13 cellular contexts compared by ENCODE assay signal in the genomic region with DNA sequence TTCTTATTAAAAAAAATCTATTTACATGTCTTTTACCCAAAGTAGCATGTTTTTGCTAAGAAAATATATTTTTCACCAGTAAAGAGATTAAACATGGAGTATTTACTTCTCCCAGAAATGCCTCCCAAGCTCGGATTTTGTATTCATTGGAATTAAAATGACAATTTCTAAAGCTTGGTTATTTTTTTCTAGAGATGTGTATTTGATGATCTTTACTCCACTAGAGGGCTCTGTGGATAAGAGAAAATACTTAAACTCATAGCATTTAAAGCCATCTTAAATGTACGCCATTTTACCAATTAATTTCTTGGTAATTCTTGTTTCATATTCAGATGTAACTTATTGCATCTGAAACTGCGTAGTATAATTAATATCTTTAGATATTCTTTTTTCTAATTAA.
A peak's percentile ranks its signal among the peaks of the same experiment; 100 is the strongest.
DNase-seq lines count a peak whose midpoint lies in the region; ATAC-seq and TF ChIP-seq lines count a peak whose summit lies in the region.
"Had no signal": no experiment of that assay in that cellular context is flagged by ENCODE, and none has a peak within 500 bp of the region (broad histone marks: within the 10 kb centered on the region; RNA-seq: fewer than 3 reads in every experiment).

No MANE protein-coding gene starts in this region.

- H3K4me3 Mint-ChIP-seq in CD14-positive monocyte = no peak overlapping the region
- H3K4me3 Mint-ChIP-seq in GM23338 = no peak overlapping the region

- no peaks in the 10 kb centered on the region for H4K20me1 ChIP-seq in GM23338 (replicated peaks; ENCODE audit: insufficient read depth)
- H4K20me1 ChIP-seq in OCI-LY1 (ENCODE audit: insufficient read depth, low read length) = no peaks in the 10 kb centered on the region

- peak; percentile 30 for TF ChIP-seq CTCF in CD14-positive monocyte (IDR thresholded peaks at IDR 0.05)
- peak in 1 of 2 experiments; percentile 55; a peak in 3 of 4 replicates for TF ChIP-seq CTCF in GM23338 (conservative IDR thresholded peaks at IDR 0.05; ENCODE audit: low read depth in 2 of 2)
- peak; percentile 45 for TF ChIP-seq CTCF in OCI-LY1 (IDR thresholded peaks at IDR 0.05; ENCODE audit: low read length)
- TF ChIP-seq CTCF in foreskin keratinocyte (conservative IDR thresholded peaks at IDR 0.05) = peak; percentile 10

- intact Hi-C loops in CD14-positive monocyte (cut with micrococcal nuclease) = no loop called here

- H3K9me3 Mint-ChIP-seq in CD14-positive monocyte = no peaks in the 10 kb centered on the region
- peaks cover 34% of the 10 kb centered on the region for H3K9me3 Mint-ChIP-seq in GM23338

- DNase-seq in CD14-positive monocyte (ENCODE audit: low spot score) (no peak), GM23338 (ENCODE audit: low spot score) (peak; percentile 14), foreskin keratinocyte (no peak), NCI-H1417 treated with DMSO at 0.1 percent for 48 hours (lab: John Stamatoyannopoulos, UW) (no peak), NCI-H2227 treated with DMSO at 0.1 percent for 48 hours (lab: John Stamatoyannopoulos, UW) (no peak), KG1 (lab: John Stamatoyannopoulos, UW) (no peak)
- DNase-seq in activated CD4-positive, alpha-beta T cell treated with anti-CD3 and anti-CD28 coated beads for 1 hour = no peak
- DNase-seq: activated gamma-delta T cell treated with Interleukin-2 at 50 U/mL for 16 hours, Calu3, colonic mucosa, RPMI8226 had no signal

- no peaks in the 10 kb centered on the region for H3K9me3 ChIP-seq in OCI-LY1 (ENCODE audit: low read length)
- H3K9me3 ChIP-seq: colonic mucosa had no signal

- H3F3A ChIP-seq in GM23338 (replicated peaks; ENCODE audit: low read depth) (no peaks in the 10 kb centered on the region), OCI-LY1 (ENCODE audit: insufficient read depth, low read length) (no peaks in the 10 kb centered on the region)

- H3K9me2 ChIP-seq in GM23338 (ENCODE audit: insufficient read depth) (no peaks in the 10 kb centered on the region), OCI-LY1 (ENCODE audit: low read depth, low read length) (no peaks in the 10 kb centered on the region)

- H3K4me2 ChIP-seq in GM23338 (no peak overlapping the region), OCI-LY1 (ENCODE audit: low read length) (no peak overlapping the region)

- H2AFZ ChIP-seq in GM23338 = no peak overlapping the region
- H2AFZ ChIP-seq in OCI-LY1 (ENCODE audit: low read length) = no peak overlapping the region

- no peak overlapping the region for H3K9ac ChIP-seq in OCI-LY1 (ENCODE audit: low read length)

- H3K4me1 ChIP-seq in GM23338 (ENCODE audit: insufficient read depth) = no peaks in the 10 kb centered on the region
- no peaks in the 10 kb centered on the region for H3K4me1 ChIP-seq in OCI-LY1 (ENCODE audit: insufficient read depth, low read length, severe bottlenecking)
- no peaks in the 10 kb centered on the region for H3K4me1 ChIP-seq in foreskin keratinocyte
- H3K4me1 ChIP-seq: colonic mucosa had no signal

- H3K27ac ChIP-seq in GM23338 (ENCODE audit: low read depth) = no peak overlapping the region
- H3K27ac ChIP-seq in OCI-LY1 (ENCODE audit: low read depth, low read length, poor library complexity, severe bottlenecking) = no peak overlapping the region
- no peak overlapping the region for H3K27ac ChIP-seq in foreskin keratinocyte
- H3K27ac ChIP-seq: colonic mucosa had no signal

- H3K27me3 Mint-ChIP-seq in CD14-positive monocyte (ENCODE audit: low read depth in 3 of 3) (peaks cover 0 to 5% (median 1%) of the 10 kb centered on the region in 3 donors), GM23338 (ENCODE audit: insufficient read depth, low read depth, poor library complexity) (no peaks in the 10 kb centered on the region)

- H3K27me3 ChIP-seq in GM23338 (ENCODE audit: insufficient read depth) (no peaks in the 10 kb centered on the region), OCI-LY1 (ENCODE audit: insufficient read depth, low read length) (no peaks in the 10 kb centered on the region), foreskin keratinocyte (no peaks in the 10 kb centered on the region)
- H3K27me3 ChIP-seq: colonic mucosa had no signal

- H3K27ac Mint-ChIP-seq in CD14-positive monocyte (no peak overlapping the region), GM23338 (no peak overlapping the region)

- H3K36me3 ChIP-seq in GM23338 (ENCODE audit: insufficient read depth) (no peaks in the 10 kb centered on the region), OCI-LY1 (ENCODE audit: insufficient read depth, low read length) (no peaks in the 10 kb centered on the region)
- H3K36me3 ChIP-seq: colonic mucosa had no signal

- no peaks in the 10 kb centered on the region for H3K36me3 Mint-ChIP-seq in CD14-positive monocyte
- H3K36me3 Mint-ChIP-seq in GM23338 (ENCODE audit: low read depth) = no peaks in the 10 kb centered on the region

- no peaks in the 10 kb centered on the region for H3K4me1 Mint-ChIP-seq in CD14-positive monocyte
- no peaks in the 10 kb centered on the region for H3K4me1 Mint-ChIP-seq in GM23338

- no peak for ATAC-seq in GM23338
- no peak for ATAC-seq in foreskin keratinocyte

- no peak overlapping the region for H3K4me3 ChIP-seq in GM23338
- no peak overlapping the region for H3K4me3 ChIP-seq in OCI-LY1 (ENCODE audit: low read depth, low read length, poor library complexity, severe bottlenecking)
- H3K4me3 ChIP-seq: colonic mucosa, lung had no signal

- H3K79me2 ChIP-seq in GM23338 (replicated peaks; ENCODE audit: insufficient read depth) (no peaks in the 10 kb centered on the region), OCI-LY1 (ENCODE audit: insufficient read depth, low read length) (no peaks in the 10 kb centered on the region)

TF ChIP-seq in GM23338, 12 proteins besides CTCF, POLR2A, EP300 and RAD21:
- TF ChIP-seq CREB1 (CRISPR knock-in tag; IDR thresholded peaks at IDR 0.05; ENCODE audit: low read depth) = no peak
- TF ChIP-seq JUNB (IDR thresholded peaks at IDR 0.05; ENCODE audit: unreplicated experiment) = no peak
